8 cellular contexts compared by ENCODE assay signal in genomic region chr10:71835671-71836593, GRCh38.
DNase-seq lines count a peak whose midpoint lies in the region; ATAC-seq lines count a peak whose summit lies in the region.

No MANE protein-coding gene starts in this region.

- peak; percentile 84 for ATAC-seq in GM21381 (IDR thresholded peaks at IDR 0.05; ENCODE audit: unreplicated experiment)
- ATAC-seq in HG03571 (IDR thresholded peaks at IDR 0.05; ENCODE audit: unreplicated experiment): peak; percentile 82

- peak overlapping the region in 19 of 21 experiments; percentile 4 to 77 (median 58) for H3K27ac ChIP-seq in skin epidermis

- H3K4me3 ChIP-seq in skin epidermis: no peak overlapping the region

- DNase-seq in ELR (ENCODE audit: low read depth) (peak; percentile 59), amniotic epithelial cell (ENCODE audit: low read depth) (peak; percentile 91), hippocampal formation (lab: John Stamatoyannopoulos, UW) (peak; percentile 90 to 91), NCI-H1105 (lab: John Stamatoyannopoulos, UW) (no peak), UCSD-AML1 (lab: John Stamatoyannopoulos, UW; ENCODE audit: unreplicated experiment) (no peak)

Comparison
In these comparisons a context has a peak if more than half of its experiments do, and no peak if none do; other contexts are left out.
1. DNase-seq: peak in ELR (single experiment), amniotic epithelial cell (single experiment) and hippocampal formation (2 of 2); none in NCI-H1105 (single experiment) and UCSD-AML1 (single experiment).